8 cellular contexts compared by ENCODE assay signal in genomic region chr1:201709564-201710295, GRCh38.
DNase-seq lines count a peak whose midpoint lies in the region; ATAC-seq and TF ChIP-seq lines count a peak whose summit lies in the region.

No MANE protein-coding gene starts in this region.

- no peak overlapping the region for H2BK15ac ChIP-seq in mesendoderm (replicated peaks; ENCODE audit: low read depth)

- H3K27me3 Mint-ChIP-seq in GM23338 (ENCODE audit: insufficient read depth, low read depth, poor library complexity), result peaks cover 5% of the 10 kb centered on the region
- H3K27me3 Mint-ChIP-seq in activated CD4-positive, alpha-beta T cell treated with anti-CD3 and anti-CD28 coated beads, Interleukin-2, amount 10 ng/mL, durations not matched to agents 24 days and 14 days, result peaks cover 2% of the 10 kb centered on the region

- H3K36me3 ChIP-seq in GM23338 (ENCODE audit: insufficient read depth) (no peaks in the 10 kb centered on the region), mesendoderm (ENCODE audit: control insufficient read depth, insufficient read depth, low read length) (no peaks in the 10 kb centered on the region)

- H3K4me3 Mint-ChIP-seq in GM23338, result no peak overlapping the region
- no peak overlapping the region for H3K4me3 Mint-ChIP-seq in activated CD4-positive, alpha-beta T cell treated with anti-CD3 and anti-CD28 coated beads, Interleukin-2, amount 10 ng/mL, durations not matched to agents 24 days and 14 days

- H4K8ac ChIP-seq in mesendoderm (ENCODE audit: low read depth, low read length), result no peak overlapping the region

- H3K56ac ChIP-seq in mesendoderm (ENCODE audit: low read length), result peak overlapping the region; percentile 18

- no peak overlapping the region for H4K5ac ChIP-seq in mesendoderm (ENCODE audit: low read length)

- H3K18ac ChIP-seq in mesendoderm (ENCODE audit: low read length), result no peak overlapping the region

- no peak overlapping the region for H2AK5ac ChIP-seq in mesendoderm (ENCODE audit: low read length)

- H3K4me3 ChIP-seq in GM23338 (no peak overlapping the region), coronary artery (no peak overlapping the region), mesendoderm (ENCODE audit: low read length) (no peak overlapping the region)

- ATAC-seq in GM23338 (peak; percentile 99), HG03457 (IDR thresholded peaks at IDR 0.05; ENCODE audit: unreplicated experiment) (no peak)

- TF ChIP-seq CTCF in GM23338 (conservative IDR thresholded peaks at IDR 0.05; ENCODE audit: low read depth in 2 of 2), result peak; percentile 67 to 93
- peak; percentile 98 for TF ChIP-seq CTCF in coronary artery (IDR thresholded peaks at IDR 0.05)

- H3K27ac ChIP-seq in GM23338 (ENCODE audit: low read depth) (no peak overlapping the region), coronary artery (peak overlapping the region; percentile 86 to 90), mesendoderm (ENCODE audit: low read depth, low read length) (no peak overlapping the region)

- no peaks in the 10 kb centered on the region for H3K9me3 Mint-ChIP-seq in GM23338
- no peaks in the 10 kb centered on the region for H3K9me3 Mint-ChIP-seq in activated CD4-positive, alpha-beta T cell treated with anti-CD3 and anti-CD28 coated beads, Interleukin-2, amount 10 ng/mL, durations not matched to agents 24 days and 14 days

- H3K9ac ChIP-seq in mesendoderm (ENCODE audit: low read length), result no peak overlapping the region

- peaks cover 19% of the 10 kb centered on the region for H3K4me1 Mint-ChIP-seq in GM23338
- no peaks in the 10 kb centered on the region for H3K4me1 Mint-ChIP-seq in activated CD4-positive, alpha-beta T cell treated with anti-CD3 and anti-CD28 coated beads, Interleukin-2, amount 10 ng/mL, durations not matched to agents 24 days and 14 days

- no peaks in the 10 kb centered on the region for H3K9me2 ChIP-seq in GM23338 (ENCODE audit: insufficient read depth)

- no peak overlapping the region for H3K4ac ChIP-seq in mesendoderm (ENCODE audit: low read depth, low read length)

- no peak overlapping the region for H2BK5ac ChIP-seq in mesendoderm (ENCODE audit: low read length)

- H3K79me2 ChIP-seq in GM23338 (replicated peaks; ENCODE audit: insufficient read depth) (no peaks in the 10 kb centered on the region), mesendoderm (ENCODE audit: control insufficient read depth, insufficient read depth, low read length) (no peaks in the 10 kb centered on the region)

- WGBS in mesendoderm (ENCODE audit: extremely low coverage, insufficient coverage, low lambda C conversion rate), result no CpG with 5 or more reads among the region's 4 CpGs

- no peak overlapping the region for H3K23ac ChIP-seq in mesendoderm (ENCODE audit: low read length)

- H3K4me2 ChIP-seq in GM23338 (no peak overlapping the region), mesendoderm (ENCODE audit: low read length) (no peak overlapping the region)

- no peaks in the 10 kb centered on the region for H3K79me1 ChIP-seq in mesendoderm (ENCODE audit: low read length)

- no peaks in the 10 kb centered on the region for H4K20me1 ChIP-seq in GM23338 (replicated peaks; ENCODE audit: insufficient read depth)

- DNase-seq in ELF-1 (ENCODE audit: low read depth, low spot score) (peak; percentile 81), GM23338 (ENCODE audit: low spot score) (peak; percentile 87), NCI-H1930 (lab: John Stamatoyannopoulos, UW) (peak; percentile 2 to 17), coronary artery (ENCODE audit: low spot score) (no peak), mesendoderm (peak; percentile 80)
- peak; percentile 88 for DNase-seq in activated CD4-positive, alpha-beta T cell treated with anti-CD3 and anti-CD28 coated beads, Interleukin-2, amount 10 ng/mL, durations not matched to agents 24 days and 14 days
- peak; percentile 12 to 21 for DNase-seq in stimulated activated CD8-positive, alpha-beta memory T cell treated with anti-CD3 and anti-CD28 coated beads, Interleukin-2, amount 100 ng/mL, for 1 hour (ENCODE audit: low read depth in 2 of 2)

- H3K27me3 ChIP-seq in GM23338 (ENCODE audit: insufficient read depth) (no peaks in the 10 kb centered on the region), mesendoderm (ENCODE audit: insufficient read depth, low read length, poor library complexity) (no peaks in the 10 kb centered on the region)

- H3K4me1 ChIP-seq in GM23338 (ENCODE audit: insufficient read depth) (peaks cover 3% of the 10 kb centered on the region; the same call in 1 of the 2 replicates), mesendoderm (ENCODE audit: control insufficient read depth, low read depth, low read length) (no peaks in the 10 kb centered on the region)

- H3K27ac Mint-ChIP-seq in GM23338, result no peak overlapping the region
- H3K27ac Mint-ChIP-seq in activated CD4-positive, alpha-beta T cell treated with anti-CD3 and anti-CD28 coated beads, Interleukin-2, amount 10 ng/mL, durations not matched to agents 24 days and 14 days, result no peak overlapping the region

- peaks cover 13% of the 10 kb centered on the region; the same call in 2 of the 3 replicates for H3K36me3 Mint-ChIP-seq in GM23338 (ENCODE audit: low read depth)
- H3K36me3 Mint-ChIP-seq in activated CD4-positive, alpha-beta T cell treated with anti-CD3 and anti-CD28 coated beads, Interleukin-2, amount 10 ng/mL, durations not matched to agents 24 days and 14 days (ENCODE audit: low read depth), result no peaks in the 10 kb centered on the region

- no peaks in the 10 kb centered on the region for H3F3A ChIP-seq in GM23338 (replicated peaks; ENCODE audit: low read depth)

- no peak overlapping the region for H2AFZ ChIP-seq in GM23338

- H2BK120ac ChIP-seq in mesendoderm (ENCODE audit: low read depth, low read length), result no peak overlapping the region

- intact Hi-C loops in activated CD4-positive, alpha-beta T cell treated with anti-CD3 and anti-CD28 coated beads, Interleukin-2, amount 10 ng/mL, durations not matched to agents 24 days and 14 days (cut with micrococcal nuclease), result loop anchor here (1.0 kb wide), 1 partner anchor 84 kb away; no protein-coding TSS in a partner anchor

TF ChIP-seq in GM23338, 12 proteins besides CTCF, POLR2A, EP300 and RAD21 (continues in another document):
- no peak for TF ChIP-seq ZNF331 (CRISPR knock-in tag; IDR thresholded peaks at IDR 0.05; ENCODE audit: low read depth)
- TF ChIP-seq EZH2phosphoT487 (IDR thresholded peaks at IDR 0.05; ENCODE audit: unreplicated experiment), result no peak
- TF ChIP-seq, protein P1, sequence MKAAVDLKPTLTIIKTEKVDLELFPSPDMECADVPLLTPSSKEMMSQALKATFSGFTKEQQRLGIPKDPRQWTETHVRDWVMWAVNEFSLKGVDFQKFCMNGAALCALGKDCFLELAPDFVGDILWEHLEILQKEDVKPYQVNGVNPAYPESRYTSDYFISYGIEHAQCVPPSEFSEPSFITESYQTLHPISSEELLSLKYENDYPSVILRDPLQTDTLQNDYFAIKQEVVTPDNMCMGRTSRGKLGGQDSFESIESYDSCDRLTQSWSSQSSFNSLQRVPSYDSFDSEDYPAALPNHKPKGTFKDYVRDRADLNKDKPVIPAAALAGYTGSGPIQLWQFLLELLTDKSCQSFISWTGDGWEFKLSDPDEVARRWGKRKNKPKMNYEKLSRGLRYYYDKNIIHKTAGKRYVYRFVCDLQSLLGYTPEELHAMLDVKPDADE (IDR thresholded peaks at IDR 0.05), result no peak
- no peak for TF ChIP-seq JUNB (IDR thresholded peaks at IDR 0.05; ENCODE audit: unreplicated experiment)

Comparison
In these comparisons a context has a peak if more than half of its experiments do, and no peak if none do; other contexts are left out.
1. H3K27ac ChIP-seq: peak in coronary artery (2 of 2); none in GM23338 (single experiment) and mesendoderm (single experiment).